Comparison of ENCODE assay signal across 17 cellular contexts in the genomic region with DNA sequence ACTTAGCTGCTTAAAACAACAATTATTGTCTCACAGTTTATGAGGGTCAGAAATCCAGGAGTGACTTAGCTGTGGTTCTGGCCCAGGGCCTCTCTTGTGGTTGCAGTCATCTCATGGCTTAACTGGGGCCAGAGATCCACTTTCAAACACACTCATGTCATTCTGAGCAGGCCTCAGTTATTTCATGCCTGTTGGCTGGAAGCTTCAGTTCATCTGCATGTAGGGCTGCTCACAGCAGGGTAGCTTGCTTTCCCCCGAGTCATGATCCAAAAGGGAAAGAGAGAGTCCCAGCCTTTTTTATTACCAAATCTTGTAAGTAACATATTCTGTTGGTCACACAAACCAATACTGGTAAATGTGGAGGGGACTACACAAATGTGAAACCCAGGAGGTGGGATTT.
DNase-seq lines count a peak whose midpoint lies in the region; FAIRE-seq and TF ChIP-seq lines count a peak whose summit lies in the region.
"Had no signal": no experiment of that assay in that cellular context is flagged by ENCODE, and none has a peak within 500 bp of the region (broad histone marks: within the 10 kb centered on the region; RNA-seq: fewer than 3 reads in every experiment).

No MANE protein-coding gene starts in this region.

- DNase-seq in HT1080 (ENCODE audit: low read depth) (peak; percentile 38), astrocyte of the spinal cord (ENCODE audit: low read depth, low spot score) (peak; percentile 72), kidney tubule cell (ENCODE audit: low spot score) (peak; percentile 18), NCI-H2196 treated with DMSO at 0.1 percent for 48 hours (lab: John Stamatoyannopoulos, UW; ENCODE audit: unreplicated experiment) (no peak), urothelium cell line (ENCODE audit: low spot score) (no peak), activated gamma-delta T cell (lab: John Stamatoyannopoulos, UW) (no peak), tibial nerve (ENCODE audit: low spot score in 2 of 2) (no peak)
- DNase-seq: activated CD8-positive, alpha-beta memory T cell treated with anti-CD3 and anti-CD28 coated beads, Interleukin-2, amount 10 ng/mL, durations not matched to agents 7 days and 5 days; activated naive CD4-positive, alpha-beta T cell; CD4-positive, alpha-beta T cell; NCI-H2107; retina; stimulated activated CD4-positive, alpha-beta T cell treated with anti-CD3 and anti-CD28 coated beads, Interleukin-4, amount 100 ng/mL, for 4 hours had no signal

- no peaks in the 10 kb centered on the region for H3K36me3 ChIP-seq in BLaER1
- H3K36me3 ChIP-seq in tibial nerve: no peaks in the 10 kb centered on the region

- H3K9me3 ChIP-seq in BLaER1 (no peaks in the 10 kb centered on the region), tibial nerve (no peaks in the 10 kb centered on the region)

- H4K20me1 ChIP-seq in BLaER1: no peaks in the 10 kb centered on the region

- H3K27ac ChIP-seq in BLaER1: no peak overlapping the region
- no peak overlapping the region for H3K27ac ChIP-seq in tibial nerve
- H3K27ac ChIP-seq: hepatocyte, VCaP had no signal

- H3K4me2 ChIP-seq in BLaER1: peak overlapping the region; percentile 18; the same call in 1 of the 2 replicates
- H3K4me2 ChIP-seq: hepatocyte had no signal

- TF ChIP-seq POLR2A in tibial nerve (IDR thresholded peaks at IDR 0.05): no peak

- TF ChIP-seq CTCF in astrocyte of the spinal cord (IDR thresholded peaks at IDR 0.05; ENCODE audit: low read depth, low read length): no peak
- TF ChIP-seq CTCF in tibial nerve (IDR thresholded peaks at IDR 0.05): no peak

- H3K4me1 ChIP-seq in BLaER1 (peaks cover 8% of the 10 kb centered on the region), tibial nerve (no peaks in the 10 kb centered on the region)

- in situ Hi-C loops in astrocyte of the spinal cord (cut with HindIII; ENCODE audit: low sequenced_read_pairs): no loop called here

- H3K4me3 ChIP-seq in BLaER1 (no peak overlapping the region), astrocyte of the spinal cord (ENCODE audit: low read depth, low read length) (no peak overlapping the region), tibial nerve (no peak overlapping the region)
- H3K4me3 ChIP-seq: hepatocyte had no signal

- no peak for TF ChIP-seq EP300 in tibial nerve (IDR thresholded peaks at IDR 0.05)

- H3K27me3 ChIP-seq in BLaER1 (no peaks in the 10 kb centered on the region), tibial nerve (no peaks in the 10 kb centered on the region)
- H3K27me3 ChIP-seq: hepatocyte had no signal

- FAIRE-seq in urothelium cell line (lab: Jason Lieb, UNC): no peak
- FAIRE-seq: endothelial cell of umbilical vein had no signal

- 53% methylated on average over 1 of the region's 1 CpG for WGBS in tibial nerve, 2 donors

- no peak overlapping the region for H3K9ac ChIP-seq in BLaER1

Comparison
In these comparisons a context has a peak if more than half of its experiments do, and no peak if none do; other contexts are left out.
1. DNase-seq: peak in HT1080 (single experiment), astrocyte of the spinal cord (single experiment) and kidney tubule cell (single experiment); none in NCI-H2196 treated with DMSO at 0.1 percent for 48 hours (single experiment), urothelium cell line (single experiment), activated gamma-delta T cell (single experiment) and tibial nerve (0 of 2).